Comparison of ENCODE assay signal across 10 cellular contexts in the genomic region with DNA sequence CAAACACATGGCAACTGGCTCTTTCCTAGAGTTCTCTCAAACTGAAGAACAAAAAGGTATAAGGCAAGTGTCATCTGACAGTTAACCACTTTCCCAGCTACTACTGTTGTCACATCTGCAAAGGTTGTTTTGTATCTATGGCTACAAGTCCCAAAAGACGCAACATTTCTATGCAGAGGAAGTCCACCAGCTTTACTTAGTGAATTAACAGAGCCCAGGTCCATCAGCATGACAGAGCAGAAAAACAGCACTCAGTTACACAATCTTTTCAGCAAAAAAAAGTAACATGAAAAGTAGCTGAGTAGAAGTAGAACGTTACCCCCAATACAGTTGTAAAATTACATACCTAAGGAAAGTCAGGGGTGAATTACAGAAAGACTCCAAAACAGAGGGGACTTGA. TPM values are rescaled to one million over a fixed set of nuclear protein-coding genes. Genes with fewer than 3 reads are reported as not detected.
DNase-seq lines count a peak whose midpoint lies in the region; ATAC-seq and TF ChIP-seq lines count a peak whose summit lies in the region.
"Had no signal": no experiment of that assay in that cellular context is flagged by ENCODE, and none has a peak within 500 bp of the region (broad histone marks: within the 10 kb centered on the region; RNA-seq: fewer than 3 reads in every experiment).

No MANE protein-coding gene starts in this region.

- H3K9me3 ChIP-seq in left lung, result no peaks in the 10 kb centered on the region

- H3K27me3 ChIP-seq in left lung, result no peaks in the 10 kb centered on the region

- H3K36me3 ChIP-seq in left lung, result peaks cover 0 to 100% of the 10 kb centered on the region in 2 donors

- no peak overlapping the region for H3K4me3 Mint-ChIP-seq in activated naive CD8-positive, alpha-beta T cell treated with anti-CD3 and anti-CD28 coated beads, Interleukin-2, amount 50 U/mL, for 24 hours
- H3K4me3 Mint-ChIP-seq: WTC11 had no signal

- H3K27ac Mint-ChIP-seq in activated naive CD8-positive, alpha-beta T cell treated with anti-CD3 and anti-CD28 coated beads, Interleukin-2, amount 50 U/mL, for 24 hours, result peak overlapping the region; percentile 25
- H3K27ac Mint-ChIP-seq: WTC11 had no signal

- no peak for ATAC-seq in activated naive CD8-positive, alpha-beta T cell treated with anti-CD3 and anti-CD28 coated beads, Interleukin-2, amount 50 U/mL, for 24 hours
- ATAC-seq in left lung (peak; percentile 47), GM21360 (IDR thresholded peaks at IDR 0.05; ENCODE audit: unreplicated experiment) (no peak), GM18520 (IDR thresholded peaks at IDR 0.05; ENCODE audit: unreplicated experiment) (no peak), GM18502 (IDR thresholded peaks at IDR 0.05; ENCODE audit: poor library complexity, unreplicated experiment) (no peak)
- ATAC-seq: WTC11 had no signal

- POLR2A ChIA-PET in HEK293T (lab: Yijun Ruan, JAX), result interaction anchor here (2.0 to 2.2 kb wide), 2 partner anchors 12 to 25 kb away, joined by 4 to 17 read pairs; a partner anchor contains a TSS

- no peaks in the 10 kb centered on the region for H3K27me3 Mint-ChIP-seq in activated naive CD8-positive, alpha-beta T cell treated with anti-CD3 and anti-CD28 coated beads, Interleukin-2, amount 50 U/mL, for 24 hours

- peaks cover 0 to 23% of the 10 kb centered on the region in 2 donors for H3K4me1 ChIP-seq in left lung

- DNase-seq in AG10803 (ENCODE audit: low read depth), result peak; percentile 61
- peak; percentile 4 for DNase-seq in HT1080 (ENCODE audit: low read depth)
- no peak for DNase-seq in activated naive CD8-positive, alpha-beta T cell treated with anti-CD3 and anti-CD28 coated beads, Interleukin-2, amount 50 U/mL, for 24 hours
- DNase-seq in left lung, result no peak
- DNase-seq in HEK293T (ENCODE audit: extremely low spot score), result no peak
- DNase-seq: NCI-H2081 treated with DMSO at 0.1 percent for 48 hours had no signal

- intact Hi-C loops in left lung (cut with DNase I), result no loop called here

- H3K36me3 Mint-ChIP-seq in activated naive CD8-positive, alpha-beta T cell treated with anti-CD3 and anti-CD28 coated beads, Interleukin-2, amount 50 U/mL, for 24 hours (ENCODE audit: low read depth), result peaks cover 83% of the 10 kb centered on the region

- H3K9me3 Mint-ChIP-seq in activated naive CD8-positive, alpha-beta T cell treated with anti-CD3 and anti-CD28 coated beads, Interleukin-2, amount 50 U/mL, for 24 hours, result no peaks in the 10 kb centered on the region
- H3K9me3 Mint-ChIP-seq: WTC11 had no signal

- TF ChIP-seq CTCF in AG10803 (conservative IDR thresholded peaks at IDR 0.05; ENCODE audit: low read length), result no peak
- TF ChIP-seq CTCF in left lung (IDR thresholded peaks at IDR 0.05), result no peak

- CTCF ChIA-PET in HEK293T (lab: Yijun Ruan, JAX), result no interaction called here

- H3K4me1 Mint-ChIP-seq in activated naive CD8-positive, alpha-beta T cell treated with anti-CD3 and anti-CD28 coated beads, Interleukin-2, amount 50 U/mL, for 24 hours, result peaks cover 35% of the 10 kb centered on the region
- H3K4me1 Mint-ChIP-seq: WTC11 had no signal

- H3K4me3 ChIP-seq in AG10803 (ENCODE audit: low read length) (no peak overlapping the region), left lung (no peak overlapping the region)

- peak overlapping the region in 1 of 2 donors; percentile 82 for H3K27ac ChIP-seq in left lung

TF ChIP-seq in HEK293T, 16 proteins besides CTCF, POLR2A, EP300 and RAD21:
- TF ChIP-seq HDGF (IDR thresholded peaks at IDR 0.05; ENCODE audit: borderline replicate concordance) (no peak), ARNT (IDR thresholded peaks at IDR 0.05) (no peak), NFRKB (IDR thresholded peaks at IDR 0.05) (no peak), SUZ12 (IDR thresholded peaks at IDR 0.05) (no peak), SP1 (IDR thresholded peaks at IDR 0.05) (no peak), ZNF384 (IDR thresholded peaks at IDR 0.05) (no peak), FOXM1 (IDR thresholded peaks at IDR 0.05; ENCODE audit: borderline replicate concordance) (no peak), BHLHE40 (IDR thresholded peaks at IDR 0.05; ENCODE audit: borderline replicate concordance) (no peak), L3MBTL2 (conservative IDR thresholded peaks at IDR 0.05) (no peak), TARDBP (IDR thresholded peaks at IDR 0.05) (no peak), CTBP1 (IDR thresholded peaks at IDR 0.05; ENCODE audit: borderline replicate concordance) (no peak), FOXK2 (IDR thresholded peaks at IDR 0.05) (no peak), LEF1 (IDR thresholded peaks at IDR 0.05; ENCODE audit: borderline replicate concordance) (no peak), ELF4 (IDR thresholded peaks at IDR 0.05) (no peak), FOXA1 (IDR thresholded peaks at IDR 0.05) (no peak)
- TF ChIP-seq, protein P1, sequence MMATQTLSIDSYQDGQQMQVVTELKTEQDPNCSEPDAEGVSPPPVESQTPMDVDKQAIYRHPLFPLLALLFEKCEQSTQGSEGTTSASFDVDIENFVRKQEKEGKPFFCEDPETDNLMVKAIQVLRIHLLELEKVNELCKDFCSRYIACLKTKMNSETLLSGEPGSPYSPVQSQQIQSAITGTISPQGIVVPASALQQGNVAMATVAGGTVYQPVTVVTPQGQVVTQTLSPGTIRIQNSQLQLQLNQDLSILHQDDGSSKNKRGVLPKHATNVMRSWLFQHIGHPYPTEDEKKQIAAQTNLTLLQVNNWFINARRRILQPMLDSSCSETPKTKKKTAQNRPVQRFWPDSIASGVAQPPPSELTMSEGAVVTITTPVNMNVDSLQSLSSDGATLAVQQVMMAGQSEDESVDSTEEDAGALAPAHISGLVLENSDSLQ (IDR thresholded peaks at IDR 0.05), result no peak

RNA-seq across cellular contexts. Expression of a gene that starts 12.1 kb away (rescaled TPM):
- total RNA-seq in HT1080 (2014; rRNA removed; shearing (Covaris generic)), result 33.4 and 48.1 TPM in 2 replicates
- 49.0 and 53.4 TPM in 2 replicates for polyA plus RNA-seq in HT1080 (2015; cell fraction: cytosol; rRNA removed)
- polyA plus RNA-seq in HT1080 (2015; cell fraction: nucleus; rRNA removed), result 114 and 120 TPM in 2 replicates
- 10 to 100 TPM; 56.2 to 70.1 TPM for total RNA-seq in left lung

RNA-seq across cellular contexts. Expression of a gene that starts 12.3 kb away (rescaled TPM):
- 82.5 and 85.3 TPM in 2 replicates for total RNA-seq in HT1080 (2014; rRNA removed; shearing (Covaris generic))
- 53.5 and 76.6 TPM in 2 replicates for polyA plus RNA-seq in HT1080 (2015; cell fraction: cytosol; rRNA removed)
- polyA plus RNA-seq in HT1080 (2015; cell fraction: nucleus; rRNA removed), result 53.0 and 59.1 TPM in 2 replicates
- 10 to 100 TPM; 32.1 to 38.2 TPM for total RNA-seq in left lung

RNA-seq across cellular contexts. Expression of a gene that starts 25.3 kb away (rescaled TPM):
- 20.0 and 23.8 TPM in 2 replicates for total RNA-seq in HT1080 (2014; rRNA removed; shearing (Covaris generic))
- 17.0 and 20.7 TPM in 2 replicates for polyA plus RNA-seq in HT1080 (2015; cell fraction: cytosol; rRNA removed)
- polyA plus RNA-seq in HT1080 (2015; cell fraction: nucleus; rRNA removed), result 5.3 and 6.5 TPM in 2 replicates
- total RNA-seq in left lung, result 10 to 100 TPM; 10.3 to 10.4 TPM

RNA-seq across cellular contexts. Expression of a gene that starts 55.5 kb away (rescaled TPM):
- 52.5 and 64.2 TPM in 2 replicates for total RNA-seq in HT1080 (2014; rRNA removed; shearing (Covaris generic))
- polyA plus RNA-seq in HT1080 (2015; cell fraction: cytosol; rRNA removed), result 64.0 and 68.3 TPM in 2 replicates
- polyA plus RNA-seq in HT1080 (2015; cell fraction: nucleus; rRNA removed), result 107 and 116 TPM in 2 replicates
- total RNA-seq in left lung, result 10 to 100 TPM; 37.5 to 50.5 TPM

RNA-seq across cellular contexts. Expression of a gene that starts 56.0 kb away (rescaled TPM):
- 49.6 and 68.1 TPM in 2 replicates for total RNA-seq in HT1080 (2014; rRNA removed; shearing (Covaris generic))
- polyA plus RNA-seq in HT1080 (2015; cell fraction: cytosol; rRNA removed), result 48.9 and 58.9 TPM in 2 replicates
- 59.1 and 59.5 TPM in 2 replicates for polyA plus RNA-seq in HT1080 (2015; cell fraction: nucleus; rRNA removed)
- 10 to 100 TPM; 49.1 to 56.9 TPM for total RNA-seq in left lung

Comparison
In these comparisons a context has a peak if more than half of its experiments do, and no peak if none do; other contexts are left out.
1. DNase-seq: peak in AG10803 (single experiment) and HT1080 (single experiment); none in activated naive CD8-positive, alpha-beta T cell treated with anti-CD3 and anti-CD28 coated beads, Interleukin-2, amount 50 U/mL, for 24 hours (single experiment), left lung (0 of 2) and HEK293T (single experiment).